ENCODE assay signal across 17 cellular contexts in the genomic region with DNA sequence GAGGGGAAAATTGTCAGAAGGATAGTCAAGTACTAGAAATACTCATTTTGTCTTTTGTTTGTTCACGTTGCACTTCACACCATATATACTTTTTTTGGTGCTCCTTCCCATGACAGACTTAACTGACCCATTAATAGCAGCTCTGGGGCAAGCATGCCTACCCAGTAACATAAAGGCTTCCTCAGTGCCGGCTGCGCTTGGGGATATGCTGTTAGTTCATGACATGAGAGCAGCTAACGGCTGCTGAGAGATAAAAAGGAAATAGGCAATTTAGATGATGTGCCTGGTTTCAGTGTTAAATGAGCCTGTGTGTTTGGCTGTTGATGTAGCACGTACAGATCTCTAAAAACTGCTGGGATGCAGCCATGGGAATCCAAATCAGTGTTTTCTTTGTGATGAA.
DNase-seq lines count a peak whose midpoint lies in the region; ATAC-seq and TF ChIP-seq lines count a peak whose summit lies in the region.
"Had no signal": no experiment of that assay in that cellular context is flagged by ENCODE, and none has a peak within 500 bp of the region (broad histone marks: within the 10 kb centered on the region; RNA-seq: fewer than 3 reads in every experiment).

No MANE protein-coding gene starts in this region.

- H3K9me3 Mint-ChIP-seq in central memory CD8-positive, alpha-beta T cell = no peaks in the 10 kb centered on the region
- H3K9me3 Mint-ChIP-seq in memory B cell = no peaks in the 10 kb centered on the region
- H3K9me3 Mint-ChIP-seq: CD14-positive monocyte; CD8-positive, alpha-beta T cell; HFFc6 had no signal

- peak overlapping the region; percentile 36 for H3K27ac ChIP-seq in left ventricle myocardium inferior (replicated peaks)
- H3K27ac ChIP-seq: A549 had no signal

- H3K27me3 Mint-ChIP-seq in central memory CD8-positive, alpha-beta T cell = no peaks in the 10 kb centered on the region
- H3K27me3 Mint-ChIP-seq in memory B cell = no peaks in the 10 kb centered on the region

- H3K27me3 ChIP-seq in left ventricle myocardium inferior (ENCODE audit: low read depth) = no peaks in the 10 kb centered on the region

- in situ Hi-C loops in G401 (cut with HindIII; ENCODE audit: low sequenced_read_pairs) = no loop called here

- no peak overlapping the region for H3K4me3 Mint-ChIP-seq in central memory CD8-positive, alpha-beta T cell
- no peak overlapping the region for H3K4me3 Mint-ChIP-seq in memory B cell
- H3K4me3 Mint-ChIP-seq: CD14-positive monocyte; CD8-positive, alpha-beta T cell; HFFc6 had no signal

- peaks cover 6% of the 10 kb centered on the region for H3K4me1 Mint-ChIP-seq in central memory CD8-positive, alpha-beta T cell
- no peaks in the 10 kb centered on the region for H3K4me1 Mint-ChIP-seq in memory B cell
- H3K4me1 Mint-ChIP-seq: CD14-positive monocyte had no signal

- no peaks in the 10 kb centered on the region for H3K9me3 ChIP-seq in left ventricle myocardium inferior (replicated peaks)
- H3K9me3 ChIP-seq: A549 had no signal

- H3K36me3 ChIP-seq in left ventricle myocardium inferior = peaks cover 33% of the 10 kb centered on the region

- no peak for TF ChIP-seq CTCF in left ventricle myocardium inferior (IDR thresholded peaks at IDR 0.05; ENCODE audit: borderline replicate concordance)

- peak overlapping the region; percentile 57 for H3K27ac Mint-ChIP-seq in central memory CD8-positive, alpha-beta T cell (ENCODE audit: low read depth)
- H3K27ac Mint-ChIP-seq in memory B cell = peak overlapping the region; percentile 82
- H3K27ac Mint-ChIP-seq: HFFc6 had no signal

- intact Hi-C loops in left ventricle myocardium inferior (cut with micrococcal nuclease) = no loop called here
- intact Hi-C loops in Right ventricle myocardium superior (cut with DNase I) = no loop called here

- ATAC-seq in Right ventricle myocardium superior (ENCODE audit: poor library complexity) (no peak), memory B cell (ENCODE audit: low read depth) (no peak)
- no peak for ATAC-seq in central memory CD8-positive, alpha-beta T cell (replicated peaks; ENCODE audit: extremely low read depth, poor library complexity, severe bottlenecking)
- ATAC-seq: A549; CD8-positive, alpha-beta T cell; HepG2 had no signal

- no peak overlapping the region for H3K4me3 ChIP-seq in left ventricle myocardium inferior
- H3K4me3 ChIP-seq: A549 had no signal

- no peak for DNase-seq in left ventricle myocardium inferior
- no peak for DNase-seq in Right ventricle myocardium superior
- no peak for DNase-seq in central memory CD8-positive, alpha-beta T cell (ENCODE audit: low spot score in 2 of 2)
- no peak for DNase-seq in memory B cell (ENCODE audit: low spot score in 2 of 2)
- no peak for DNase-seq in G401 (ENCODE audit: low spot score)
- no peak for DNase-seq in SHP77 treated with DMSO at 0.1 percent for 48 hours (lab: John Stamatoyannopoulos, UW)
- DNase-seq: CD8-positive, alpha-beta T cell; COR-L47; DMS153; DMS79 treated with DMSO at 0.1 percent for 48 hours; EL; GDM1; HCEC 1CT; HFFc6 had no signal

- peaks cover 19% of the 10 kb centered on the region for H3K4me1 ChIP-seq in left ventricle myocardium inferior
- H3K4me1 ChIP-seq: A549 had no signal

- peaks cover 45% of the 10 kb centered on the region for H3K36me3 Mint-ChIP-seq in central memory CD8-positive, alpha-beta T cell (ENCODE audit: insufficient read depth)
- H3K36me3 Mint-ChIP-seq in memory B cell = peaks cover 10% of the 10 kb centered on the region
